1 cellular context compared by ENCODE assay signal in genomic region chr3:15159501-15160136, GRCh38.
TF ChIP-seq lines count a peak whose summit lies in the region.

No MANE protein-coding gene starts in this region.

TF ChIP-seq in GM12878, 131 proteins besides CTCF, POLR2A, EP300 and RAD21 (continued from another document):
- TF ChIP-seq ZNF687 (IDR thresholded peaks at IDR 0.05) (0 out of 2 replicates have a peak, but pooled peaks have one; percentile 33), USF1 (IDR thresholded peaks at IDR 0.05; ENCODE audit: borderline replicate concordance, extremely low read length, insufficient read depth, low read depth, low read length) (no peak), TAF1 (IDR thresholded peaks at IDR 0.05; ENCODE audit: borderline replicate concordance, low read depth, low read length) (no peak), ZNF384 (IDR thresholded peaks at IDR 0.05; ENCODE audit: borderline replicate concordance, low read depth, low read length) (peak; percentile 74), RELB (IDR thresholded peaks at IDR 0.05; ENCODE audit: low read depth) (peak; percentile 50; the same call in 1 of the 2 replicates), BHLHE40 (IDR thresholded peaks at IDR 0.05; ENCODE audit: borderline replicate concordance in 1 of 2, low read depth in 2 of 2, low read length in 1 of 2) (peak; percentile 71 to 79), MLLT1 (IDR thresholded peaks at IDR 0.05) (peak; percentile 90), JUNB (IDR thresholded peaks at IDR 0.05) (no peak)
